In the genomic region with DNA sequence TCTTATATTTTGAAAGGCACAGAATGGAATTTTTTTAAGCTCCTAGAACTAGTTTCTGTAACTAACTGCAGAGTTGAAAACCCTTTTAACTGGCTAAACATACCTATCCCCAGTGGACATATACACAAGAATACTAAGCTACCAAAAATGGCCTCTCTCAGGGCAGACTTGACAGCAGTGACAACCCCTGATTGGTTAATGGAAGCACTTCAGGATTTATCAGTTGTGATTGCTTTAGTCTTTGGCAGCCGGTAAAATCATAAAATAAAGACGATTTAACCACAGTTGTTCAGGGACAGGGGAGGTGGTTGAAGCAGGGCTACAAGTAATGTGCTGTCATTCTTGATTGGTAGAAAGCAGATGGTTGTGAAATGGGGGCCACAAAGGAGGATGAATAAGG, we compare ENCODE assay signal across 32 cellular contexts.
"Had no signal": no experiment of that assay in that cellular context is flagged by ENCODE, and none has a peak within 500 bp of the region (broad histone marks: within the 10 kb centered on the region; RNA-seq: fewer than 3 reads in every experiment).

No MANE protein-coding gene starts in this region.

- H3K4me3 ChIP-seq: neural progenitor cell, ovary, pancreas, prostate gland, psoas muscle, right atrium auricular region, sigmoid colon, skin epidermis, smooth muscle cell, spleen had no signal

- ATAC-seq: naive thymus-derived CD4-positive, alpha-beta T cell; naive thymus-derived CD8-positive, alpha-beta T cell; natural killer cell; natural killer cell treated with Interleukin-12 subunit alpha and Interleukin-12 subunit beta and Interleukin-15 and Interleukin-18, amount 100 ng/mL, for 72 hours; pancreas; psoas muscle; right cardiac atrium; sciatic nerve had no signal

- H2AFZ ChIP-seq: neural progenitor cell, parathyroid adenoma had no signal

- H3K27me3 ChIP-seq: neural progenitor cell, neutrophil, ovary, pancreas, right atrium auricular region, sigmoid colon, spleen had no signal

- H3K36me3 Mint-ChIP-seq: naive B cell; naive thymus-derived CD4-positive, alpha-beta T cell; naive thymus-derived CD8-positive, alpha-beta T cell; natural killer cell; natural killer cell treated with Interleukin-12 subunit alpha and Interleukin-12 subunit beta and Interleukin-15 and Interleukin-18, amount 100 ng/mL, for 72 hours; neural progenitor cell had no signal

- DNase-seq: naive B cell; naive thymus-derived CD4-positive, alpha-beta T cell; naive thymus-derived CD8-positive, alpha-beta T cell; natural killer cell; nephron progenitor cell; nucleus accumbens; occipital lobe; ovary; pancreas; posterior cingulate gyrus; psoas muscle; retina; right cardiac atrium; sigmoid colon; small intestine; spleen; stimulated activated CD4-positive, alpha-beta T cell treated with anti-CD3 and anti-CD28 coated beads, Interleukin-12 subunit alpha, Interleukin-12 subunit beta, amount 100 ng/mL, for 4 hours; stimulated activated CD4-positive, alpha-beta T cell treated with anti-CD3 and anti-CD28 coated beads, Interleukin-15, amount 100 ng/mL, for 24 hours; stimulated activated CD4-positive, alpha-beta T cell treated with anti-CD3 and anti-CD28 coated beads, Interleukin-1b, Interleukin-23, amount 100 ng/mL, for 48 hours; stimulated activated CD4-positive, alpha-beta T cell treated with anti-CD3 and anti-CD28 coated beads, Interleukin-2, amount 100 ng/mL, for 24 hours had no signal

- H3K27ac Mint-ChIP-seq: naive B cell; naive thymus-derived CD4-positive, alpha-beta T cell; naive thymus-derived CD8-positive, alpha-beta T cell; natural killer cell; natural killer cell treated with Interleukin-12 subunit alpha and Interleukin-12 subunit beta and Interleukin-15 and Interleukin-18, amount 100 ng/mL, for 72 hours; nephron; nephron progenitor cell; neural progenitor cell; progenitor cell of endocrine pancreas had no signal

- H3K4me1 Mint-ChIP-seq: naive B cell; naive thymus-derived CD4-positive, alpha-beta T cell; naive thymus-derived CD8-positive, alpha-beta T cell; natural killer cell; nephron; nephron progenitor cell; neural crest cell; neural progenitor cell had no signal

- H3K9me3 ChIP-seq: neutrophil, ovary, pancreas, prostate gland, psoas muscle had no signal

- H3K4me1 ChIP-seq: neural progenitor cell, pancreas, parathyroid adenoma, prostate gland, psoas muscle, right atrium auricular region, sigmoid colon, spleen had no signal

- H3K4me3 Mint-ChIP-seq: naive B cell; naive thymus-derived CD4-positive, alpha-beta T cell; naive thymus-derived CD8-positive, alpha-beta T cell; natural killer cell; natural killer cell treated with Interleukin-12 subunit alpha and Interleukin-12 subunit beta and Interleukin-15 and Interleukin-18, amount 100 ng/mL, for 72 hours; nephron; nephron progenitor cell; neural crest cell; neural progenitor cell had no signal

- H3K27ac ChIP-seq: neural progenitor cell, neutrophil, ovary, pancreas, parathyroid adenoma, prostate gland, psoas muscle, right atrium auricular region, sigmoid colon, skin epidermis, spleen had no signal

- H3K9ac ChIP-seq: neural progenitor cell, parathyroid adenoma had no signal

- H3K36me3 ChIP-seq: neural progenitor cell, neutrophil, ovary, pancreas, prostate gland, right atrium auricular region, sigmoid colon, spleen had no signal

- H3K27me3 Mint-ChIP-seq: naive B cell; naive thymus-derived CD4-positive, alpha-beta T cell; natural killer cell treated with Interleukin-12 subunit alpha and Interleukin-12 subunit beta and Interleukin-15 and Interleukin-18, amount 100 ng/mL, for 72 hours; progenitor cell of endocrine pancreas had no signal

- H3K4me2 ChIP-seq: neural progenitor cell, smooth muscle cell had no signal

- H3K79me2 ChIP-seq: parathyroid adenoma had no signal

- FAIRE-seq: pancreas, small intestine had no signal
